8 cellular contexts compared by ENCODE assay signal in genomic region chr7:151719895-151720238, GRCh38.
"Had no signal": no experiment of that assay in that cellular context is flagged by ENCODE, and none has a peak within 500 bp of the region (broad histone marks: within the 10 kb centered on the region; RNA-seq: fewer than 3 reads in every experiment).

No MANE protein-coding gene starts in this region.

- H3K27ac Mint-ChIP-seq: activated CD8-positive, alpha-beta T cell treated with anti-CD3 and anti-CD28 coated beads, Interleukin-2, amount 10 ng/mL, durations not matched to agents 7 days and 5 days; activated naive CD4-positive, alpha-beta T cell treated with anti-CD3 and anti-CD28 coated beads for 36 hours had no signal

- H2AFZ ChIP-seq: parathyroid adenoma had no signal

- H3K9ac ChIP-seq: parathyroid adenoma had no signal

- DNase-seq: activated CD8-positive, alpha-beta T cell treated with anti-CD3 and anti-CD28 coated beads, Interleukin-2, amount 10 ng/mL, durations not matched to agents 7 days and 5 days; activated naive CD4-positive, alpha-beta T cell treated with anti-CD3 and anti-CD28 coated beads for 36 hours; central memory CD4-positive, alpha-beta T cell; retina; small intestine; trophoblast cell had no signal

- ATAC-seq: activated CD8-positive, alpha-beta T cell treated with anti-CD3 and anti-CD28 coated beads, Interleukin-2, amount 10 ng/mL, durations not matched to agents 7 days and 5 days had no signal

- H3K4me3 Mint-ChIP-seq: activated CD8-positive, alpha-beta T cell treated with anti-CD3 and anti-CD28 coated beads, Interleukin-2, amount 10 ng/mL, durations not matched to agents 7 days and 5 days; activated naive CD4-positive, alpha-beta T cell treated with anti-CD3 and anti-CD28 coated beads for 36 hours; nephron had no signal

- H3K27ac ChIP-seq: parathyroid adenoma had no signal

- H3K9me3 Mint-ChIP-seq: activated naive CD4-positive, alpha-beta T cell treated with anti-CD3 and anti-CD28 coated beads for 36 hours; nephron had no signal

- H3K79me2 ChIP-seq: parathyroid adenoma had no signal
